Comparison of ENCODE assay signal across 18 cellular contexts in genomic region chr15:71386005-71386404, GRCh38.
"Had no signal": no experiment of that assay in that cellular context is flagged by ENCODE, and none has a peak within 500 bp of the region (broad histone marks: within the 10 kb centered on the region; RNA-seq: fewer than 3 reads in every experiment).

No MANE protein-coding gene starts in this region.

- H3K27ac Mint-ChIP-seq: dendritic cell treated with granulocyte-macrophage colony-stimulating factor and Interleukin-4, amounts not matched to agents 40 ng/mL and 50 ng/mL, for 4 days; natural killer cell; stimulated activated naive B cell treated with anti-CD40 and anti-IgM and Interleukin-4, amounts not matched to agents 10 μg/mL and 1 μg/mL and 100 μg/mL, for 72 hours had no signal

- H3K36me3 Mint-ChIP-seq: natural killer cell had no signal

- H3K9me3 Mint-ChIP-seq: dendritic cell treated with granulocyte-macrophage colony-stimulating factor and Interleukin-4, amounts not matched to agents 40 ng/mL and 50 ng/mL, for 4 days; natural killer cell had no signal

- ATAC-seq: activated CD4-positive, CD25-positive, alpha-beta regulatory T cell treated with anti-CD3 and anti-CD28 coated beads, Interleukin-2, amount 50 U/mL, for 24 hours; esophagus mucosa; gastroesophageal sphincter; natural killer cell; stimulated activated naive B cell treated with anti-CD40 and anti-IgM and Interleukin-4, amounts not matched to agents 10 μg/mL and 1 μg/mL and 100 μg/mL, for 72 hours had no signal

- H3K4me3 ChIP-seq: ascending aorta, gastroesophageal sphincter, heart right ventricle had no signal

- H3K4me1 Mint-ChIP-seq: stimulated activated naive B cell treated with anti-CD40 and anti-IgM and Interleukin-4, amounts not matched to agents 10 μg/mL and 1 μg/mL and 100 μg/mL, for 72 hours had no signal

- H3K36me3 ChIP-seq: ascending aorta, gastroesophageal sphincter, heart right ventricle, thoracic aorta had no signal

- H3K27me3 ChIP-seq: ascending aorta, gastroesophageal sphincter, heart right ventricle had no signal

- H3K4me3 Mint-ChIP-seq: dendritic cell treated with granulocyte-macrophage colony-stimulating factor and Interleukin-4, amounts not matched to agents 40 ng/mL and 50 ng/mL, for 4 days; natural killer cell; stimulated activated naive B cell treated with anti-CD40 and anti-IgM and Interleukin-4, amounts not matched to agents 10 μg/mL and 1 μg/mL and 100 μg/mL, for 72 hours had no signal

- H3K9me3 ChIP-seq: ascending aorta, gastroesophageal sphincter, heart right ventricle, thoracic aorta had no signal

- DNase-seq: activated CD8-positive, alpha-beta memory T cell treated with anti-CD3 and anti-CD28 coated beads for 24 hours; activated CD8-positive, alpha-beta memory T cell treated with anti-CD3 and anti-CD28 coated beads, Interleukin-2, amount 50 U/mL, for 48 hours; activated effector memory CD4-positive, alpha-beta T cell treated with Interleukin-2 at 50 U/mL for 16 hours; activated naive CD4-positive, alpha-beta T cell treated with anti-CD3 and anti-CD28 coated beads, Interleukin-2, amount 50 U/mL, for 16 hours; activated T-cell treated with anti-CD3 and anti-CD28 coated beads, Interleukin-2, amount 50 U/mL, for 48 hours; effector CD8-positive, alpha-beta T cell; heart right ventricle; natural killer cell; nucleus accumbens; stimulated activated naive B cell treated with anti-CD40 and anti-IgM and Interleukin-4, amounts not matched to agents 10 μg/mL and 1 μg/mL and 100 μg/mL, for 72 hours; T-helper 1 cell; T-helper 9 cell had no signal
